Comparison of ENCODE assay signal across 9 cellular contexts in genomic region chr9:105449081-105449480, GRCh38. TPM values are rescaled to one million over a fixed set of nuclear protein-coding genes. Genes with fewer than 3 reads are reported as not detected.
A peak's percentile ranks its signal among the peaks of the same experiment; 100 is the strongest.
DNase-seq lines count a peak whose midpoint lies in the region; ATAC-seq and TF ChIP-seq lines count a peak whose summit lies in the region.
"Had no signal": no experiment of that assay in that cellular context is flagged by ENCODE, and none has a peak within 500 bp of the region (broad histone marks: within the 10 kb centered on the region; RNA-seq: fewer than 3 reads in every experiment).

No MANE protein-coding gene starts in this region.

- no peaks in the 10 kb centered on the region for H3K27me3 Mint-ChIP-seq in effector memory CD8-positive, alpha-beta T cell

- TF ChIP-seq CTCF in PC-9 (conservative IDR thresholded peaks at IDR 0.05) (no peak), parathyroid adenoma (IDR thresholded peaks at IDR 0.05) (no peak)

- H3K27ac ChIP-seq in PC-9, result no peak overlapping the region
- H3K27ac ChIP-seq in parathyroid adenoma, result no peak overlapping the region

- H4K20me1 ChIP-seq in PC-9 (ENCODE audit: insufficient read depth), result no peaks in the 10 kb centered on the region

- intact Hi-C loops in PC-9 (cut with micrococcal nuclease; ENCODE audit: unreplicated experiment), result loop anchor here (2.0 kb wide), 1 partner anchor 110 kb away; the partner anchor contains the start of gene FKTN

- peaks cover 9 to 14% of the 10 kb centered on the region in 2 donors for H3K4me1 Mint-ChIP-seq in effector memory CD8-positive, alpha-beta T cell (ENCODE audit: low read depth in 2 of 2)

- peak overlapping the region; percentile 79 to 86 for H3K4me3 Mint-ChIP-seq in effector memory CD8-positive, alpha-beta T cell

- no peaks in the 10 kb centered on the region for H3F3A ChIP-seq in PC-9 (ENCODE audit: insufficient read depth, low read depth)

- peak overlapping the region in 1 of 2 donors; percentile 26 for H3K27ac Mint-ChIP-seq in effector memory CD8-positive, alpha-beta T cell

- no TSS peak for BruUV-seq in PC-9 (replicated peaks; lab: Mats Ljungman, UMichigan)

- H3K9me3 ChIP-seq in PC-9 (ENCODE audit: insufficient read depth, low read depth), result no peaks in the 10 kb centered on the region
- no peaks in the 10 kb centered on the region for H3K9me3 ChIP-seq in parathyroid adenoma (ENCODE audit: control insufficient read depth, low read length)

- POLR2A ChIA-PET in PC-9 (lab: Charles Lee; ENCODE audit: unreplicated experiment), result interaction anchor here (0.5 kb wide), 1 partner anchor 58 kb away, joined by 5 read pairs; no protein-coding TSS in a partner anchor

- H3K9me2 ChIP-seq in PC-9 (ENCODE audit: insufficient read depth), result no peaks in the 10 kb centered on the region

- peaks cover 3% of the 10 kb centered on the region for H3K36me3 Mint-ChIP-seq in effector memory CD8-positive, alpha-beta T cell (ENCODE audit: insufficient read depth)

- DNase-seq in PC-9 (no peak), NCI-H748 (lab: John Stamatoyannopoulos, UW; ENCODE audit: unreplicated experiment) (no peak), RPMI8226 (no peak)
- DNase-seq in effector memory CD8-positive, alpha-beta T cell, result no peak
- no peak for DNase-seq in activated CD4-positive, alpha-beta T cell treated with anti-CD3 and anti-CD28 coated beads for 48 hours
- DNase-seq: T-helper 9 cell had no signal

- H3K36me3 ChIP-seq in PC-9 (ENCODE audit: low read depth) (no peaks in the 10 kb centered on the region), parathyroid adenoma (ENCODE audit: control insufficient read depth, insufficient read depth, low read length) (no peaks in the 10 kb centered on the region)

- H3K27me3 ChIP-seq in PC-9 (ENCODE audit: insufficient read depth, low read depth) (no peaks in the 10 kb centered on the region), parathyroid adenoma (ENCODE audit: control insufficient read depth, insufficient read depth, low read length) (no peaks in the 10 kb centered on the region)

- CTCF ChIA-PET in PC-9 (lab: Charles Lee), result no interaction called here

- H3K4me2 ChIP-seq in PC-9, result peak overlapping the region; percentile 98
- H3K4me2 ChIP-seq in parathyroid adenoma (ENCODE audit: low read length), result peak overlapping the region; percentile 91

- H3K9me3 Mint-ChIP-seq in effector memory CD8-positive, alpha-beta T cell, result no peaks in the 10 kb centered on the region

- peaks cover 14% of the 10 kb centered on the region for H3K4me1 ChIP-seq in PC-9 (replicated peaks; ENCODE audit: insufficient read depth)
- peaks cover 2% of the 10 kb centered on the region for H3K4me1 ChIP-seq in parathyroid adenoma

- H3K79me2 ChIP-seq in PC-9 (ENCODE audit: low read depth) (peaks cover 24% of the 10 kb centered on the region), parathyroid adenoma (peaks cover 5% of the 10 kb centered on the region)

- H3K4me3 ChIP-seq in GM08714 (ENCODE audit: low read length) (peak overlapping the region; percentile 81; the same call in 1 of the 2 replicates), PC-9 (peak overlapping the region; percentile 64), parathyroid adenoma (ENCODE audit: low read depth, low read length) (peak overlapping the region; percentile 73)

- no peak overlapping the region for H3K9ac ChIP-seq in parathyroid adenoma

- H2AFZ ChIP-seq in PC-9 (peak overlapping the region; percentile 88), parathyroid adenoma (no peak overlapping the region)

- no peak for ATAC-seq in effector memory CD8-positive, alpha-beta T cell (replicated peaks)
- ATAC-seq in GM21528 (IDR thresholded peaks at IDR 0.05; ENCODE audit: low FRiP score, unreplicated experiment), result no peak

RNA-seq across cellular contexts. Expression of gene FSD1L, which starts 1.2 kb away (rescaled TPM):
- 4.2 and 5.6 TPM in 2 replicates for total RNA-seq in PC-9 (2021)
